Comparison of ENCODE assay signal across 11 cellular contexts in the genomic region with DNA sequence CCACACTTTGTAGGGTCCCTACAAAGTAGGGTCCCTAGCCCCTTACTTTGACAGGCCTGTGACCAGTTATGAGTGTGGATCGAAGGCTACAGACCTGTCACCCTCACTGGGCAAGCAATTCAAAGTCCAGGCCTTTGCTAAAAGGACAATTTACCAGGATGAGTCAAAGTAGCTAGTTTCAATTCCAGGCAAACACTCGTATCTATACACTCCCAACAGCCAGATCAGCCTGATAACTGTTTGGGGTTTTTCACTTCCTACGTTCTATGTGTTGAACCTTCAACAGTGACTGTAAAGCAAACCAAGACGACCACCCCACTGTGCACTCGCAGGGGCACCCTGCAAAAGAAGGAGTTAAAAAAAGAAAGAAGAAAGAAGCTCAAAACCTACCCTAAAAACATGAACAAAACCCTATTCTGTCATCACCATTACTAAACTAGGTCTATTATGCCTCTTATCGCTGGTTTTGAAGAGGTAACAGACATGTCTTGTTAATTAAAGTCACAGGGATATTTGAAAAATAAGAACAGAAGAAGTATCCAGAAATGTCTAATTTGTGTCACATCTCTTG. TPM values are rescaled to one million over a fixed set of nuclear protein-coding genes. Genes with fewer than 3 reads are reported as not detected.
DNase-seq lines count a peak whose midpoint lies in the region; ATAC-seq, FAIRE-seq and TF ChIP-seq lines count a peak whose summit lies in the region.
"Had no signal": no experiment of that assay in that cellular context is flagged by ENCODE, and none has a peak within 500 bp of the region (broad histone marks: within the 10 kb centered on the region; RNA-seq: fewer than 3 reads in every experiment).

No MANE protein-coding gene starts in this region.

- peaks cover 0 to 2% (median 0%) of the 10 kb centered on the region in 3 donors for H3K36me3 Mint-ChIP-seq in naive thymus-derived CD8-positive, alpha-beta T cell

- no peaks in the 10 kb centered on the region; the same call in 2 of the 3 replicates for H3K36me3 ChIP-seq in K562 (ENCODE audit: control insufficient read depth, insufficient read depth, low read length)

- TF ChIP-seq POLR2A in K562 (conservative IDR thresholded peaks at IDR 0.05) = no peak

- peak; percentile 13 for ATAC-seq in HG02885 (IDR thresholded peaks at IDR 0.05; ENCODE audit: poor library complexity, unreplicated experiment)
- no peak for ATAC-seq in K562
- no peak for ATAC-seq in naive thymus-derived CD8-positive, alpha-beta T cell
- ATAC-seq in SK-N-SH treated with all-trans-retinoic acid at 6 μM for 48 hours = no peak

- no peaks in the 10 kb centered on the region for H3K9me1 ChIP-seq in K562 (ENCODE audit: control insufficient read depth, insufficient read depth, low read length)

- DNase-seq in CD1c-positive myeloid dendritic cell (ENCODE audit: extremely low spot score) (peak; percentile 63), K562 (ENCODE audit: extremely low read depth in 1 of 4, low spot score in 3 of 4) (peak in 2 of 4 experiments; percentile 45), iPS-NIHi11 (ENCODE audit: low spot score) (no peak), Ammon's horn (ENCODE audit: low spot score) (no peak)
- DNase-seq in naive thymus-derived CD8-positive, alpha-beta T cell = no peak
- DNase-seq in effector CD8-positive, alpha-beta T cell (lab: John Stamatoyannopoulos, UW) = no peak
- DNase-seq: foreskin melanocyte, NCI-H146 had no signal

- H2AFZ ChIP-seq in K562 (ENCODE audit: low read depth, low read length) = peak overlapping the region; percentile 78
- H2AFZ ChIP-seq: parathyroid adenoma had no signal

- H3K9me3 ChIP-seq in K562 (replicated peaks; ENCODE audit: control insufficient read depth, insufficient read depth, low read depth, low read length) = no peaks in the 10 kb centered on the region

- peak overlapping the region in 7 of 10 donors; percentile 12 to 97 (median 32) for H3K4me3 Mint-ChIP-seq in naive thymus-derived CD8-positive, alpha-beta T cell

- H4K20me1 ChIP-seq in K562 (replicated peaks; ENCODE audit: control insufficient read depth, insufficient read depth, low read length) = no peaks in the 10 kb centered on the region

- peaks cover 0 to 26% (median 18%) of the 10 kb centered on the region in 5 donors for H3K27me3 Mint-ChIP-seq in naive thymus-derived CD8-positive, alpha-beta T cell

- POLR2A ChIA-PET in K562 (lab: Yijun Ruan, JAX) = interaction anchor here (0.6 to 1.0 kb wide), 2 partner anchors 13 to 393 kb away, joined by 3 read pairs; no protein-coding TSS in a partner anchor
- POLR2A ChIA-PET in naive thymus-derived CD8-positive, alpha-beta T cell (lab: Charles Lee) = interaction anchor here (1.1 to 1.4 kb wide), 2 partner anchors 42 to 90 kb away, joined by 3 read pairs; a partner anchor contains a TSS

- no peaks in the 10 kb centered on the region for H3K27me3 ChIP-seq in K562 (ENCODE audit: control insufficient read depth in 2 of 2, insufficient read depth in 2 of 2, low read length in 2 of 2)

- peak; percentile 71 for FAIRE-seq in K562 (lab: Jason Lieb, UNC)

- peak overlapping the region; percentile 23 for H3K27ac ChIP-seq in K562 (ENCODE audit: extremely low read depth, low read depth, low read length)
- H3K27ac ChIP-seq: parathyroid adenoma had no signal

- peak overlapping the region in 2 of 10 donors; percentile 15 to 63 for H3K27ac Mint-ChIP-seq in naive thymus-derived CD8-positive, alpha-beta T cell

- no peaks in the 10 kb centered on the region for H3K9me3 Mint-ChIP-seq in naive thymus-derived CD8-positive, alpha-beta T cell

- H3K4me1 ChIP-seq in K562 (replicated peaks in 1 of 2; ENCODE audit: control insufficient read depth in 2 of 2, insufficient read depth in 2 of 2, low read length in 2 of 2) = peaks cover 31 to 32% of the 10 kb centered on the region in 2 experiments

- peak overlapping the region; percentile 53 to 58; a peak in 3 of 4 replicates for H3K9ac ChIP-seq in K562 (ENCODE audit: insufficient read depth in 1 of 2, low read depth in 2 of 2, low read length in 2 of 2)
- H3K9ac ChIP-seq: parathyroid adenoma had no signal

- BruUV-seq in K562 (replicated peaks; lab: Mats Ljungman, UMichigan) = no TSS peak

- H3K4me1 Mint-ChIP-seq in naive thymus-derived CD8-positive, alpha-beta T cell = peaks cover 14 to 53% (median 32%) of the 10 kb centered on the region in 4 donors

- H3K79me2 ChIP-seq in K562 (ENCODE audit: control insufficient read depth, insufficient read depth, low read length) = peaks cover 36% of the 10 kb centered on the region

- TF ChIP-seq CTCF in K562 (IDR thresholded peaks at IDR 0.05 in 2 of 3, conservative IDR thresholded peaks at IDR 0.05 in 1 of 3; ENCODE audit: insufficient read depth in 2 of 3, low read depth in 1 of 3, low read length in 3 of 3) = no peak

- TF ChIP-seq EP300 in K562 (IDR thresholded peaks at IDR 0.05; ENCODE audit: low read length) = peak; percentile 54

- peak overlapping the region; percentile 62 for H3K4me3 ChIP-seq in K562

- no peak for TF ChIP-seq RAD21 in K562 (CRISPR knock-in tag; conservative IDR thresholded peaks at IDR 0.05 in 1 of 2, IDR thresholded peaks at IDR 0.05 in 1 of 2)

- in situ Hi-C loops in K562 (cut with MboI) = no loop called here

- H3K4me2 ChIP-seq in K562 (ENCODE audit: insufficient read depth, low read length) = peak overlapping the region; percentile 91

- intact Hi-C loops in K562 (cut with micrococcal nuclease) = no loop called here

- WGBS in K562 (ENCODE audit: insufficient coverage, low coverage, missing lambda C conversion rate) = 6% methylated on average over 6 of the region's 6 CpGs

- CTCF ChIA-PET in K562 (lab: Yijun Ruan, JAX; ENCODE audit: low intra/inter-chr PET ratio) = no interaction called here

TF ChIP-seq in K562, 482 proteins besides CTCF, POLR2A, EP300 and RAD21 (continues in another document):
- TF ChIP-seq HMG20B (CRISPR knock-in tag; IDR thresholded peaks at IDR 0.05) (no peak), MTA1 (IDR thresholded peaks at IDR 0.05; ENCODE audit: borderline replicate concordance) (0 out of 2 replicates have a peak, but pooled peaks have one; percentile 48), HNRNPH1 (optimal IDR thresholded peaks at IDR 0.05; ENCODE audit: low read depth, low read length) (no peak)
- TF ChIP-seq, protein P1, sequence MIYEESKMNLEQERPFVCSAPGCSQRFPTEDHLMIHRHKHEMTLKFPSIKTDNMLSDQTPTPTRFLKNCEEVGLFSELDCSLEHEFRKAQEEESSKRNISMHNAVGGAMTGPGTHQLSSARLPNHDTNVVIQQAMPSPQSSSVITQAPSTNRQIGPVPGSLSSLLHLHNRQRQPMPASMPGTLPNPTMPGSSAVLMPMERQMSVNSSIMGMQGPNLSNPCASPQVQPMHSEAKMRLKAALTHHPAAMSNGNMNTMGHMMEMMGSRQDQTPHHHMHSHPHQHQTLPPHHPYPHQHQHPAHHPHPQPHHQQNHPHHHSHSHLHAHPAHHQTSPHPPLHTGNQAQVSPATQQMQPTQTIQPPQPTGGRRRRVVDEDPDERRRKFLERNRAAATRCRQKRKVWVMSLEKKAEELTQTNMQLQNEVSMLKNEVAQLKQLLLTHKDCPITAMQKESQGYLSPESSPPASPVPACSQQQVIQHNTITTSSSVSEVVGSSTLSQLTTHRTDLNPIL (CRISPR knock-in tag; IDR thresholded peaks at IDR 0.05) = no peak

TF ChIP-seq in SK-N-SH treated with all-trans-retinoic acid at 6 μM for 48 hours, 23 proteins besides CTCF, POLR2A, EP300 and RAD21 (continues in another document):
- TF ChIP-seq ZC3H10 (CRISPR knock-in tag; IDR thresholded peaks at IDR 0.05) = no peak
- no peak for TF ChIP-seq ZNF565 (CRISPR knock-in tag; conservative IDR thresholded peaks at IDR 0.05; ENCODE audit: low read depth)
- TF ChIP-seq, protein P2, sequence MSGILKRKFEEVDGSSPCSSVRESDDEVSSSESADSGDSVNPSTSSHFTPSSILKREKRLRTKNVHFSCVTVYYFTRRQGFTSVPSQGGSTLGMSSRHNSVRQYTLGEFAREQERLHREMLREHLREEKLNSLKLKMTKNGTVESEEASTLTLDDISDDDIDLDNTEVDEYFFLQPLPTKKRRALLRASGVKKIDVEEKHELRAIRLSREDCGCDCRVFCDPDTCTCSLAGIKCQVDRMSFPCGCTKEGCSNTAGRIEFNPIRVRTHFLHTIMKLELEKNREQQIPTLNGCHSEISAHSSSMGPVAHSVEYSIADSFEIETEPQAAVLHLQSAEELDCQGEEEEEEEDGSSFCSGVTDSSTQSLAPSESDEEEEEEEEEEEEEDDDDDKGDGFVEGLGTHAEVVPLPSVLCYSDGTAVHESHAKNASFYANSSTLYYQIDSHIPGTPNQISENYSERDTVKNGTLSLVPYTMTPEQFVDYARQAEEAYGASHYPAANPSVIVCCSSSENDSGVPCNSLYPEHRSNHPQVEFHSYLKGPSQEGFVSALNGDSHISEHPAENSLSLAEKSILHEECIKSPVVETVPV (CRISPR knock-in tag; IDR thresholded peaks at IDR 0.05) = no peak
- no peak for TF ChIP-seq OSR1 (CRISPR knock-in tag; IDR thresholded peaks at IDR 0.05)
- no peak for TF ChIP-seq RARB (CRISPR knock-in tag; IDR thresholded peaks at IDR 0.05)
- no peak for TF ChIP-seq TCF4 (CRISPR knock-in tag; IDR thresholded peaks at IDR 0.05; ENCODE audit: borderline replicate concordance)
- TF ChIP-seq ZNF70 (CRISPR knock-in tag; IDR thresholded peaks at IDR 0.05) = no peak
- no peak for TF ChIP-seq ISL1 (CRISPR knock-in tag; IDR thresholded peaks at IDR 0.05)

RNA-seq across cellular contexts. Expression of a gene that starts 3.2 kb away (rescaled TPM):
- 13.1 and 17.7 TPM in 2 replicates for total RNA-seq in K562 (2011; cell fraction: chromatin; rRNA removed; ENCODE audit: low replicate concordance)
- 8.6 and 9.2 TPM in 2 replicates for total RNA-seq in K562 (2011; cell fraction: nucleolus; rRNA removed)
- 12.8 and 23.1 TPM in 2 replicates for total RNA-seq in K562 (2011; cell fraction: nucleoplasm; rRNA removed)
- total RNA-seq in K562 (2014; rRNA removed) = 8.3 and 10.3 TPM in 2 replicates
- total RNA-seq in K562 (2014; rRNA removed; fragmentation: Illumina TruSeq; extraction: Trizol) = 10.8 and 11.0 TPM in 2 replicates
- total RNA-seq in K562 (2015; rRNA removed; fragmentation: Illumina TruSeq; extraction: Trizol) = 10.5 and 10.8 TPM in 2 replicates
- total RNA-seq in K562 (2021) = 10.3 and 12.0 TPM in 2 replicates
- polyA plus RNA-seq in K562 (2011; rRNA removed) = 3.6 and 3.8 TPM in 2 replicates
- polyA plus RNA-seq in K562 (2011; cell fraction: cytosol; rRNA removed) = 3.0 and 4.7 TPM in 2 replicates
- 3.3 and 5.0 TPM in 2 replicates for polyA plus RNA-seq in K562 (2011; cell fraction: nucleus; rRNA removed)
- polyA plus RNA-seq in K562 (2012) = 3.6 and 6.6 TPM in 2 replicates
- 7.4 and 8.0 TPM in 2 replicates for polyA plus RNA-seq in K562 (2014; fragmentation: Illumina TruSeq; extraction: Trizol)
- polyA plus RNA-seq in K562 (2014; fragmentation: Nextera tagmentation; extraction: Ambion mirVana) = 1 to 10 TPM; 5.4 to 5.9 TPM
- polyA plus RNA-seq in K562 (2014; rRNA removed) = 7.0 and 8.2 TPM in 2 replicates
- polyA minus RNA-seq in K562 (2011; rRNA and poly(A)+ RNA removed) = 7.9 and 8.5 TPM in 2 replicates
- polyA minus RNA-seq in K562 (2011; cell fraction: cytosol; rRNA and poly(A)+ RNA removed) = 3.9 and 7.1 TPM in 2 replicates
- polyA minus RNA-seq in K562 (2011; cell fraction: nucleus; rRNA and poly(A)+ RNA removed) = 8.1 and 9.6 TPM in 2 replicates
- 1 to 10 TPM; 1.7 to 2.0 TPM for total RNA-seq in naive thymus-derived CD8-positive, alpha-beta T cell
- polyA plus RNA-seq in naive thymus-derived CD8-positive, alpha-beta T cell = 1 to 10 TPM in 1 of 3 donors, under 1 TPM in 2; 0.08 to 1.2 (median 0.88) TPM
